Comparison of ENCODE assay signal across 17 cellular contexts in genomic region chr4:92012899-92013867, GRCh38.
DNase-seq lines count a peak whose midpoint lies in the region; ATAC-seq, FAIRE-seq and TF ChIP-seq lines count a peak whose summit lies in the region.
"Had no signal": no experiment of that assay in that cellular context is flagged by ENCODE, and none has a peak within 500 bp of the region (broad histone marks: within the 10 kb centered on the region; RNA-seq: fewer than 3 reads in every experiment).

No MANE protein-coding gene starts in this region.

- CTCF ChIA-PET in A673 (lab: Charles Lee): no interaction called here

- no TSS peak for BruUV-seq in A673 (replicated peaks; lab: Mats Ljungman, UMichigan)

- FAIRE-seq in GM19239 (lab: Jason Lieb, UNC): no peak

- H3K9me3 ChIP-seq in Peyer's patch (no peaks in the 10 kb centered on the region), A673 (ENCODE audit: low read depth, low read length, poor library complexity, severe bottlenecking) (no peaks in the 10 kb centered on the region)
- H3K9me3 ChIP-seq: HAP-1, neutrophil, SJSA1, thyroid gland had no signal

- no peak for TF ChIP-seq POLR2A in Peyer's patch (IDR thresholded peaks at IDR 0.05)

- intact Hi-C loops in A673 (cut with micrococcal nuclease; ENCODE audit: unreplicated experiment): no loop called here

- POLR2A ChIA-PET in A673 (lab: Charles Lee; ENCODE audit: low non-redundant PET): no interaction called here

- H3K9me3 Mint-ChIP-seq in neural crest cell: no peaks in the 10 kb centered on the region

- TF ChIP-seq CTCF in GM12873 (IDR thresholded peaks at IDR 0.05; ENCODE audit: insufficient read depth, low read depth, low read length, missing control alignments): peak; percentile 25
- TF ChIP-seq CTCF in Peyer's patch (IDR thresholded peaks at IDR 0.05): peak in 4 of 6 experiments; percentile 28 to 72 (median 64)
- TF ChIP-seq CTCF in foreskin keratinocyte (conservative IDR thresholded peaks at IDR 0.05): peak; percentile 19
- TF ChIP-seq CTCF in neural crest cell (conservative IDR thresholded peaks at IDR 0.05): peak; percentile 44
- TF ChIP-seq CTCF in A673 (conservative IDR thresholded peaks at IDR 0.05; ENCODE audit: low read depth, low read length): no peak

- no peaks in the 10 kb centered on the region for H3K36me3 Mint-ChIP-seq in neural crest cell (ENCODE audit: low read depth)

- H3K4me3 ChIP-seq in Peyer's patch (peak overlapping the region in 1 of 4 donors; percentile 35), A673 (ENCODE audit: low read depth, low read length, poor library complexity, severe bottlenecking) (no peak overlapping the region)
- H3K4me3 ChIP-seq: HAP-1, SJSA1, thyroid gland had no signal

- H3K27me3 ChIP-seq in Peyer's patch: no peaks in the 10 kb centered on the region
- no peaks in the 10 kb centered on the region for H3K27me3 ChIP-seq in foreskin keratinocyte
- H3K27me3 ChIP-seq in A673 (replicated peaks; ENCODE audit: insufficient read depth, low read depth, low read length, poor library complexity): no peaks in the 10 kb centered on the region
- H3K27me3 ChIP-seq: neutrophil, SJSA1, thyroid gland had no signal

- no peak for ATAC-seq in foreskin keratinocyte

- H3K36me3 ChIP-seq in Peyer's patch (no peaks in the 10 kb centered on the region), A673 (ENCODE audit: insufficient read depth, low read length, poor library complexity, severe bottlenecking) (no peaks in the 10 kb centered on the region)
- H3K36me3 ChIP-seq: HAP-1, neutrophil, SJSA1, thyroid gland had no signal

- H3K27ac Mint-ChIP-seq in neural crest cell (ENCODE audit: unreplicated experiment): no peak overlapping the region
- H3K27ac Mint-ChIP-seq: activated T-cell treated with anti-CD3 and anti-CD28 coated beads, Interleukin-2, amount 50 U/mL, for 24 hours had no signal

- no peaks in the 10 kb centered on the region for H3K27me3 Mint-ChIP-seq in neural crest cell (ENCODE audit: low read depth)
- H3K27me3 Mint-ChIP-seq: activated T-cell treated with anti-CD3 and anti-CD28 coated beads, Interleukin-2, amount 50 U/mL, for 24 hours had no signal

- H3K4me1 ChIP-seq in Peyer's patch: no peaks in the 10 kb centered on the region
- H3K4me1 ChIP-seq in foreskin keratinocyte: no peaks in the 10 kb centered on the region
- no peaks in the 10 kb centered on the region for H3K4me1 ChIP-seq in A673 (ENCODE audit: insufficient read depth, low read length, poor library complexity, severe bottlenecking)
- H3K4me1 ChIP-seq: HAP-1, SJSA1, thyroid gland had no signal

- H3K4me1 Mint-ChIP-seq in neural crest cell: no peaks in the 10 kb centered on the region

- H3K27ac ChIP-seq in Peyer's patch (peak overlapping the region in 1 of 4 donors; percentile 47), foreskin keratinocyte (no peak overlapping the region), A673 (ENCODE audit: low read depth, low read length, poor library complexity, severe bottlenecking) (no peak overlapping the region)
- H3K27ac ChIP-seq: neutrophil, SJSA1, thyroid gland had no signal

- H3K4me3 Mint-ChIP-seq in neural crest cell: no peak overlapping the region
- H3K4me3 Mint-ChIP-seq: activated T-cell treated with anti-CD3 and anti-CD28 coated beads, Interleukin-2, amount 50 U/mL, for 24 hours had no signal

- DNase-seq in Peyer's patch: peak in 2 of 3 donors; percentile 54 to 74
- no peak for DNase-seq in foreskin keratinocyte
- DNase-seq in neural crest cell (ENCODE audit: low read depth, low spot score): no peak
- no peak for DNase-seq in cortex of kidney (lab: John Stamatoyannopoulos, UW)
- DNase-seq in A673 (ENCODE audit: low spot score): no peak
- DNase-seq in GM19239 (ENCODE audit: insufficient read length, low spot score): no peak
- DNase-seq in epidermal melanocyte (ENCODE audit: insufficient read length, low spot score): no peak
- DNase-seq: activated CD4-positive, alpha-beta T cell treated with anti-CD3 and anti-CD28 coated beads, Interleukin-2, amount 50 U/mL, for 1 hour; activated T-cell treated with anti-CD3 and anti-CD28 coated beads, Interleukin-2, amount 50 U/mL, for 24 hours; cerebellar nuclear complex; KBM-7; stimulated activated CD4-positive, alpha-beta T cell treated with anti-CD3 and anti-CD28 coated beads, Interleukin-4, amount 100 ng/mL, for 4 hours; thyroid gland had no signal

Comparison
In these comparisons a context has a peak if more than half of its experiments do, and no peak if none do; other contexts are left out.
1. DNase-seq: peak in Peyer's patch (2 of 3); none in foreskin keratinocyte (0 of 2), neural crest cell (single experiment), cortex of kidney (single experiment), A673 (single experiment), GM19239 (single experiment) and epidermal melanocyte (single experiment).